Comparison of ENCODE assay signal across 24 cellular contexts in the genomic region with DNA sequence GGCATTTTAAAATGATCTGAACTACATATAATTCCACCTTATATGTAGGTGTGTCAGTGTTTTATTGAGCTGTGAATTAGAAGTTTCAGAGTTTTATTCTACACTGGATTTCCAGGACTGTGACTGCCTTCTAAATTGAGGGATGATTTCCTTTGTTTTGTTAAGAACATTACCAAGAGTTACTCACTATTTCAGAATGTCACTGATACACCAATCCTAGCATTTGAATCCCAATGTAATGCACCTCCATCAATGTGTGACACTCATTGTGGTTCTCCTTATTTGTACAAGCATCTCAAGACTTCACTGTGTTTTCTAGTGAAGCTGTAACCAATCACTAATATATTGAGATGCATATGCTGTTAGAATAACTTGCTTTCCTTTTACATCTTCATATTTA.
DNase-seq lines count a peak whose midpoint lies in the region; ATAC-seq and TF ChIP-seq lines count a peak whose summit lies in the region.
"Had no signal": no experiment of that assay in that cellular context is flagged by ENCODE, and none has a peak within 500 bp of the region (broad histone marks: within the 10 kb centered on the region; RNA-seq: fewer than 3 reads in every experiment).

No MANE protein-coding gene starts in this region.

- TF ChIP-seq CTCF in brain microvascular endothelial cell (IDR thresholded peaks at IDR 0.05; ENCODE audit: low read depth, low read length, missing control alignments) (no peak), kidney epithelial cell (IDR thresholded peaks at IDR 0.05; ENCODE audit: insufficient read depth, low read length, poor library complexity, severe bottlenecking) (no peak)

- ATAC-seq in HG02571 (IDR thresholded peaks at IDR 0.05; ENCODE audit: unreplicated experiment): no peak
- ATAC-seq in GM19035 (IDR thresholded peaks at IDR 0.05; ENCODE audit: unreplicated experiment): no peak
- ATAC-seq: CD8-positive, alpha-beta T cell; stimulated activated naive B cell treated with anti-CD40 and anti-IgM and Interleukin-4, amounts not matched to agents 10 μg/mL and 1 μg/mL and 100 μg/mL, for 72 hours had no signal

- H3K27ac ChIP-seq in brain microvascular endothelial cell: peak overlapping the region; percentile 13
- H3K27ac ChIP-seq: ascending aorta, parathyroid adenoma had no signal

- H3K36me3 ChIP-seq in brain microvascular endothelial cell (replicated peaks) (no peaks in the 10 kb centered on the region), kidney epithelial cell (ENCODE audit: control insufficient read depth, insufficient read depth, low read length) (no peaks in the 10 kb centered on the region)
- H3K36me3 ChIP-seq: ascending aorta had no signal

- H3K27me3 ChIP-seq in brain microvascular endothelial cell (replicated peaks) (no peaks in the 10 kb centered on the region), kidney epithelial cell (ENCODE audit: control insufficient read depth, insufficient read depth, low read length) (no peaks in the 10 kb centered on the region)
- H3K27me3 ChIP-seq: ascending aorta had no signal

- DNase-seq in AG08396 (ENCODE audit: low spot score): peak; percentile 14
- peak; percentile 53 for DNase-seq in HT1080 (ENCODE audit: low read depth)
- peak; percentile 64 for DNase-seq in brain microvascular endothelial cell
- DNase-seq in kidney epithelial cell (ENCODE audit: low read depth): peak; percentile 54
- DNase-seq in NCI-H526 (lab: John Stamatoyannopoulos, UW): no peak
- no peak for DNase-seq in activated gamma-delta T cell treated with Interleukin-2 at 50 U/mL for 16 hours
- DNase-seq: ACHN; activated CD4-positive, CD25-positive, alpha-beta regulatory T cell treated with anti-CD3 and anti-CD28 coated beads, Interleukin-2, amount 50 U/mL, for 72 hours; activated naive CD4-positive, alpha-beta T cell treated with anti-CD3 and anti-CD28 coated beads, Interleukin-2, amount 50 U/mL, for 16 hours; activated T-cell treated with anti-CD3 and anti-CD28 coated beads, Interleukin-2, amount 50 U/mL, for 48 hours; CD8-positive, alpha-beta T cell; endodermal cell; Kasumi-1; kidney; naive B cell; NCI-H1048; NCI-H187 treated with DMSO at 0.1 percent for 48 hours; NK-92 treated with Interleukin-12 subunit alpha and Interleukin-12 subunit beta, amount 100 ng/mL, for 24 hours; stimulated activated CD4-positive, alpha-beta T cell treated with anti-CD3 and anti-CD28 coated beads, Interleukin-1b, Interleukin-23, amount 100 ng/mL, for 48 hours; stimulated activated naive B cell treated with anti-CD40 and anti-IgM and Interleukin-4, amounts not matched to agents 10 μg/mL and 1 μg/mL and 100 μg/mL, for 72 hours had no signal

- in situ Hi-C loops in brain microvascular endothelial cell (cut with HindIII; ENCODE audit: low pct_ligation_motif_present, low sequenced_read_pairs): no loop called here

- H3K4me3 ChIP-seq in brain microvascular endothelial cell (ENCODE audit: low read depth, low read length): no peak overlapping the region
- H3K4me3 ChIP-seq in kidney epithelial cell (ENCODE audit: low read depth, low read length): no peak overlapping the region
- H3K4me3 ChIP-seq: ascending aorta had no signal

Comparison
In these comparisons a context has a peak if more than half of its experiments do, and no peak if none do; other contexts are left out.
1. DNase-seq: peak in AG08396 (single experiment), HT1080 (single experiment), brain microvascular endothelial cell (single experiment) and kidney epithelial cell (single experiment); none in NCI-H526 (0 of 2) and activated gamma-delta T cell treated with Interleukin-2 at 50 U/mL for 16 hours (single experiment).